9 cellular contexts compared by ENCODE assay signal in the genomic region with DNA sequence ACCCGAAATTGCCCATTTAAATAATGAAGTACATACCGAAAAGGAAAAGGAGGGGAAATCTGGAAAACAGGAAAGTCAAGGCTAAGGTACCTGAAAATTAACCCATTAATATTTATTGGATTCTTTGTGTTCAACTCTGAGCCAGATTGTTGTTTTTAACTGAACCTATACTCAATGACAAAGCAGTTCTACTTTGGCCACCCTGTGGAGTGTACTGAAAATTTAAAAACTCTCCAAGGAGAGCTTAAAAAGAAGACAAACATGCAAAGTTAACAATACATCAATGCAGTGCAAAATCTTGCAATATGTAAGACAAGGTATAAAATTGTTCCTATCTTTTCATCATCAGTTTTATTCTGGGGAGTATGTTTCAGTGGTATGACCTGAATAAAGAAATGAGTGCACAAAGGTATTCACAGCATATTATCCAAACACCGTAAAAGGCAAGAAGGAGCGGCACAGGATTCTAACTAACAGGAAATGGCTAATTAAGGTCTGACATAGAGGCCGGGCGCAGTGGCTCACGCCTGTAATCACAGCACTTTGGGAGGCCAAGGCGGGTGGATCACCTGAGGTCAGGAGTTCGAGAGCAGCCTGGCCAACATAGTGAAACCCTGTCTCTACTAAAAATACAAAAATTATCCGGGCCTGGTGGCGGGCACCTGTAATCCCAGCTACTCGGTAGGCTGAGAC. TPM values are rescaled to one million over a fixed set of nuclear protein-coding genes. Genes with fewer than 3 reads are reported as not detected.
DNase-seq lines count a peak whose midpoint lies in the region; ATAC-seq, FAIRE-seq and TF ChIP-seq lines count a peak whose summit lies in the region.
"Had no signal": no experiment of that assay in that cellular context is flagged by ENCODE, and none has a peak within 500 bp of the region (broad histone marks: within the 10 kb centered on the region; RNA-seq: fewer than 3 reads in every experiment).

No MANE protein-coding gene starts in this region.

- no peak for TF ChIP-seq POLR2A in A549 (IDR thresholded peaks at IDR 0.05; ENCODE audit: low read length)

- ATAC-seq in A549 (no peak), foreskin keratinocyte (no peak)

- H3K4me2 ChIP-seq in A549, result peak overlapping the region; percentile 85

- H3K4me1 ChIP-seq in A549 (no peaks in the 10 kb centered on the region), HUES48 (ENCODE audit: control insufficient read depth, insufficient read depth, low read length) (peaks cover 38% of the 10 kb centered on the region), foreskin keratinocyte (no peaks in the 10 kb centered on the region)
- no peaks in the 10 kb centered on the region for H3K4me1 ChIP-seq in effector memory CD4-positive, alpha-beta T cell (ENCODE audit: control insufficient read depth, insufficient read depth, low read length, poor library complexity, severe bottlenecking)

- H3K36me3 Mint-ChIP-seq in nephron progenitor cell (ENCODE audit: low read depth), result peaks cover 8% of the 10 kb centered on the region

- peaks cover 18% of the 10 kb centered on the region for H3K4me1 Mint-ChIP-seq in nephron progenitor cell

- WGBS in A549 (ENCODE audit: missing lambda C conversion rate), result 88% methylated on average over 12 of the region's 12 CpGs

- H3K9ac ChIP-seq in HUES48 (ENCODE audit: low read depth, low read length), result peak overlapping the region; percentile 85

- no peak for TF ChIP-seq CTCF in A549 (IDR thresholded peaks at IDR 0.05)
- TF ChIP-seq CTCF in nephron progenitor cell (IDR thresholded peaks at IDR 0.05), result no peak
- no peak for TF ChIP-seq CTCF in foreskin keratinocyte (conservative IDR thresholded peaks at IDR 0.05)

- no peak for TF ChIP-seq RAD21 in A549 (conservative IDR thresholded peaks at IDR 0.05 in 1 of 2, IDR thresholded peaks at IDR 0.05 in 1 of 2)

- no peak overlapping the region for H3K27ac Mint-ChIP-seq in nephron progenitor cell

- CTCF ChIA-PET in A549 (lab: Yijun Ruan, JAX), result no interaction called here

- H3K9me3 Mint-ChIP-seq in nephron progenitor cell, result peaks cover 23% of the 10 kb centered on the region

- no peaks in the 10 kb centered on the region for H3K27me3 ChIP-seq in HUES48 (ENCODE audit: control insufficient read depth, insufficient read depth, low read length)
- H3K27me3 ChIP-seq in effector memory CD4-positive, alpha-beta T cell (replicated peaks; ENCODE audit: control insufficient read depth, insufficient read depth, low read length, poor library complexity, severe bottlenecking), result no peaks in the 10 kb centered on the region
- H3K27me3 ChIP-seq in foreskin keratinocyte, result peaks cover 97% of the 10 kb centered on the region

- no peak for TF ChIP-seq EP300 in A549 (IDR thresholded peaks at IDR 0.05)

- H3K4me3 Mint-ChIP-seq in nephron progenitor cell, result peak overlapping the region; percentile 73

- H3K27ac ChIP-seq in A549, result no peak overlapping the region
- H3K27ac ChIP-seq in HUES48 (ENCODE audit: low read depth, low read length), result peak overlapping the region; percentile 98
- peak overlapping the region; percentile 74 for H3K27ac ChIP-seq in effector memory CD4-positive, alpha-beta T cell (ENCODE audit: insufficient read depth, low read length, poor library complexity, severe bottlenecking)
- no peak overlapping the region for H3K27ac ChIP-seq in substantia nigra (ENCODE audit: low read depth, low read length, poor library complexity, severe bottlenecking)
- no peak overlapping the region for H3K27ac ChIP-seq in foreskin keratinocyte

- H3K27me3 Mint-ChIP-seq in nephron progenitor cell (ENCODE audit: low read depth, poor library complexity), result peaks cover 81% of the 10 kb centered on the region

- peaks cover 7% of the 10 kb centered on the region; the same call in 1 of the 2 replicates for H3K36me3 ChIP-seq in HUES48 (ENCODE audit: control insufficient read depth, insufficient read depth, low read length)
- no peaks in the 10 kb centered on the region for H3K36me3 ChIP-seq in effector memory CD4-positive, alpha-beta T cell (ENCODE audit: control insufficient read depth, insufficient read depth, low read length)

- POLR2A ChIA-PET in A549 (lab: Yijun Ruan, JAX), result no interaction called here

- H3K4me3 ChIP-seq in A549 (peak overlapping the region; percentile 88), HUES48 (ENCODE audit: low read depth, low read length) (peak overlapping the region; percentile 74)
- peak overlapping the region; percentile 95 for H3K4me3 ChIP-seq in effector memory CD4-positive, alpha-beta T cell (ENCODE audit: insufficient read depth, low read depth, low read length, poor library complexity, severe bottlenecking)

- no peak for DNase-seq in A549 (ENCODE audit: low read depth in 1 of 2, low spot score in 1 of 2)
- no peak for DNase-seq in effector memory CD4-positive, alpha-beta T cell
- no peak for DNase-seq in nephron progenitor cell
- no peak for DNase-seq in urothelium cell line (ENCODE audit: low spot score)
- no peak for DNase-seq in substantia nigra (lab: John Stamatoyannopoulos, UW)
- no peak for DNase-seq in cerebellar cortex (ENCODE audit: low spot score)
- no peak for DNase-seq in foreskin keratinocyte
- DNase-seq: Caco-2 had no signal

- no peak for FAIRE-seq in A549 (lab: Jason Lieb, UNC)
- FAIRE-seq in urothelium cell line (lab: Jason Lieb, UNC), result no peak

- H3K9me3 ChIP-seq in A549 (peaks cover 11% of the 10 kb centered on the region), HUES48 (ENCODE audit: control insufficient read depth, insufficient read depth, low read length) (no peaks in the 10 kb centered on the region)
- H3K9me3 ChIP-seq in effector memory CD4-positive, alpha-beta T cell (ENCODE audit: control insufficient read depth, low read length), result no peaks in the 10 kb centered on the region

TF ChIP-seq in A549, 52 proteins besides CTCF, POLR2A, EP300 and RAD21:
- TF ChIP-seq JUNB (IDR thresholded peaks at IDR 0.05) (no peak), CHD4 (IDR thresholded peaks at IDR 0.05; ENCODE audit: borderline replicate concordance) (peak; percentile 23; the same call in 1 of the 2 replicates)

RNA-seq across cellular contexts. Expression of a gene that starts 1.7 kb away (rescaled TPM):
- polyA plus RNA-seq in A549 (2011; rRNA removed) (3.1 and 3.8 TPM in 2 replicates), A549 (2017; fragmentation: RNase III; extraction: RNeasy Plus Mini Kit Qiagen cat#74134 plus additional on column Dnase treatment) (0.50 to 0.66 TPM (median 0.59 TPM) in 3 replicates), foreskin keratinocyte (not detected in 2 replicates)
- 0.12 and 0.17 TPM in 2 replicates for polyA plus RNA-seq in A549 (2012; cell fraction: cytosol; rRNA removed)
- polyA plus RNA-seq in A549 (2012; cell fraction: nucleus; rRNA removed), result 0.02 and 0.31 TPM in 2 replicates
- polyA minus RNA-seq in A549 (2011; rRNA and poly(A)+ RNA removed), result 3.4 and 3.8 TPM in 2 replicates
- total RNA-seq in foreskin keratinocyte, result 0.03 TPM in 1 of 2 replicates, not detected in the other

Comparison
In these comparisons a context has a peak if more than half of its experiments do, and no peak if none do; other contexts are left out.
1. H3K27ac ChIP-seq: peak in HUES48 (single experiment) and effector memory CD4-positive, alpha-beta T cell (single experiment); none in A549 (0 of 2), substantia nigra (single experiment) and foreskin keratinocyte (single experiment).
2. Peak in every context shown above with its lines, with median percentiles within 50 percentile points of each other: H3K4me3 ChIP-seq.